In genomic region chr12:55705802-55706402, GRCh38 we compare ENCODE assay signal across 1 cellular context.
TF ChIP-seq lines count a peak whose summit lies in the region.

No MANE protein-coding gene starts in this region.

TF ChIP-seq in WTC11, 78 proteins besides CTCF, POLR2A, EP300 and RAD21:
- TF ChIP-seq MLX (CRISPR knock-in tag; IDR thresholded peaks at IDR 0.05) (no peak), JAZF1 (CRISPR knock-in tag; IDR thresholded peaks at IDR 0.05) (no peak), GRHL2 (CRISPR knock-in tag; IDR thresholded peaks at IDR 0.05; ENCODE audit: insufficient replicate concordance, severe bottlenecking) (no peak)
- TF ChIP-seq, protein P1, sequence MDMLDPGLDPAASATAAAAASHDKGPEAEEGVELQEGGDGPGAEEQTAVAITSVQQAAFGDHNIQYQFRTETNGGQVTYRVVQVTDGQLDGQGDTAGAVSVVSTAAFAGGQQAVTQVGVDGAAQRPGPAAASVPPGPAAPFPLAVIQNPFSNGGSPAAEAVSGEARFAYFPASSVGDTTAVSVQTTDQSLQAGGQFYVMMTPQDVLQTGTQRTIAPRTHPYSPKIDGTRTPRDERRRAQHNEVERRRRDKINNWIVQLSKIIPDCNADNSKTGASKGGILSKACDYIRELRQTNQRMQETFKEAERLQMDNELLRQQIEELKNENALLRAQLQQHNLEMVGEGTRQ (CRISPR knock-in tag; IDR thresholded peaks at IDR 0.05), result no peak
